9 cellular contexts compared by ENCODE assay signal in genomic region chr12:49838973-49839633, GRCh38. TPM values are rescaled to one million over a fixed set of nuclear protein-coding genes. Genes with fewer than 3 reads are reported as not detected.
DNase-seq lines count a peak whose midpoint lies in the region; ATAC-seq and TF ChIP-seq lines count a peak whose summit lies in the region.
"Had no signal": no experiment of that assay in that cellular context is flagged by ENCODE, and none has a peak within 500 bp of the region (broad histone marks: within the 10 kb centered on the region; RNA-seq: fewer than 3 reads in every experiment).

No MANE protein-coding gene starts in this region.

- POLR2A ChIA-PET in activated CD4-positive, alpha-beta T cell treated with anti-CD3 and anti-CD28 coated beads for 36 hours (lab: Charles Lee), result interaction anchor here (0.5 to 1.0 kb wide), 3 partner anchors 11 to 190 kb away, joined by 3 to 4 read pairs (median 3); partner anchors contain the start of gene NCKAP5L
- POLR2A ChIA-PET in T-cell (lab: Charles Lee), result interaction anchor here (0.6 to 0.7 kb wide), 2 partner anchors 128 to 152 kb away, joined by 3 to 5 read pairs; no protein-coding TSS in a partner anchor

- no peak overlapping the region for H3K27ac Mint-ChIP-seq in activated CD4-positive, alpha-beta T cell treated with anti-CD3 and anti-CD28 coated beads for 36 hours
- H3K27ac Mint-ChIP-seq in T-cell, result no peak overlapping the region
- H3K27ac Mint-ChIP-seq: activated naive CD8-positive, alpha-beta T cell had no signal

- TF ChIP-seq POLR2A in esophagus squamous epithelium (IDR thresholded peaks at IDR 0.05) (no peak), prostate gland (IDR thresholded peaks at IDR 0.05) (no peak)

- H3K4me1 ChIP-seq in esophagus squamous epithelium (peaks cover 10 to 25% (median 14%) of the 10 kb centered on the region in 3 donors), prostate gland (replicated peaks) (no peaks in the 10 kb centered on the region)

- peaks cover 0 to 11% (median 0%) of the 10 kb centered on the region in 3 donors for H3K36me3 ChIP-seq in esophagus squamous epithelium
- no peaks in the 10 kb centered on the region for H3K36me3 ChIP-seq in prostate gland

- peaks cover 23% of the 10 kb centered on the region for H3K4me1 Mint-ChIP-seq in activated CD4-positive, alpha-beta T cell treated with anti-CD3 and anti-CD28 coated beads for 36 hours
- H3K4me1 Mint-ChIP-seq in T-cell, result peaks cover 28 to 35% (median 32%) of the 10 kb centered on the region in 3 donors

- peak in 5 of 6 experiments; percentile 33 to 67 (median 50) for TF ChIP-seq CTCF in esophagus squamous epithelium (IDR thresholded peaks at IDR 0.05)
- peak in 3 of 4 experiments; percentile 17 to 61 (median 52) for TF ChIP-seq CTCF in prostate gland (IDR thresholded peaks at IDR 0.05)

- no peaks in the 10 kb centered on the region for H3K27me3 Mint-ChIP-seq in activated CD4-positive, alpha-beta T cell treated with anti-CD3 and anti-CD28 coated beads for 36 hours
- no peaks in the 10 kb centered on the region for H3K27me3 Mint-ChIP-seq in T-cell
- H3K27me3 Mint-ChIP-seq: activated naive CD8-positive, alpha-beta T cell had no signal

- no peaks in the 10 kb centered on the region for H3K9me3 ChIP-seq in esophagus squamous epithelium
- H3K9me3 ChIP-seq in prostate gland, result no peaks in the 10 kb centered on the region

- peaks cover 1% of the 10 kb centered on the region for H3K36me3 Mint-ChIP-seq in activated CD4-positive, alpha-beta T cell treated with anti-CD3 and anti-CD28 coated beads for 36 hours (ENCODE audit: low read depth)
- peaks cover 3% of the 10 kb centered on the region for H3K36me3 Mint-ChIP-seq in T-cell
- H3K36me3 Mint-ChIP-seq: activated naive CD8-positive, alpha-beta T cell had no signal

- ATAC-seq in activated CD4-positive, alpha-beta T cell treated with anti-CD3 and anti-CD28 coated beads for 36 hours, result no peak
- ATAC-seq in T-cell (replicated peaks in 1 of 4) (no peak), HG02981 (IDR thresholded peaks at IDR 0.05; ENCODE audit: unreplicated experiment) (no peak)

- WGBS in esophagus squamous epithelium, 2 donors, result 44% methylated on average over 3 of the region's 3 CpGs
- WGBS in prostate gland, result 60% methylated on average over 3 of the region's 3 CpGs

- intact Hi-C loops in activated CD4-positive, alpha-beta T cell treated with anti-CD3 and anti-CD28 coated beads for 36 hours (cut with DNase I, micrococcal nuclease), result loop anchor here (1.0 to 2.0 kb wide), 2 partner anchors 63 to 194 kb away; no protein-coding TSS in a partner anchor
- intact Hi-C loops in esophagus squamous epithelium (cut with DNase I) (loop anchor here (5.0 kb wide), 1 partner anchor 62 kb away; no protein-coding TSS in a partner anchor), prostate gland (cut with DNase I) (loop anchor here (5.0 kb wide), 1 partner anchor 62 kb away; no protein-coding TSS in a partner anchor), posterior cingulate gyrus (cut with DNase I) (loop anchor here (1.0 kb wide), 1 partner anchor 63 kb away; no protein-coding TSS in a partner anchor)

- no peak overlapping the region for H3K4me3 ChIP-seq in esophagus squamous epithelium
- no peak overlapping the region for H3K4me3 ChIP-seq in prostate gland

- H3K27ac ChIP-seq in esophagus squamous epithelium, result no peak overlapping the region
- no peak overlapping the region for H3K27ac ChIP-seq in prostate gland

- peak; percentile 50 for DNase-seq in activated CD4-positive, alpha-beta T cell treated with anti-CD3 and anti-CD28 coated beads for 36 hours
- no peak for DNase-seq in activated CD4-positive, alpha-beta T cell treated with anti-CD3 and anti-CD28 coated beads for 1 hour
- peak; percentile 45 for DNase-seq in HuH-7.5 (ENCODE audit: low spot score)
- DNase-seq in T-cell, result peak in 20 of 34 experiments; percentile 15 to 56 (median 31)
- no peak for DNase-seq in esophagus squamous epithelium (lab: John Stamatoyannopoulos, UW)
- DNase-seq in prostate gland (ENCODE audit: low spot score), result no peak
- DNase-seq in posterior cingulate gyrus, result no peak

- no peaks in the 10 kb centered on the region for H3K9me3 Mint-ChIP-seq in activated CD4-positive, alpha-beta T cell treated with anti-CD3 and anti-CD28 coated beads for 36 hours (ENCODE audit: low read depth)
- H3K9me3 Mint-ChIP-seq in T-cell, result no peaks in the 10 kb centered on the region

- H3K27me3 ChIP-seq in esophagus squamous epithelium (no peaks in the 10 kb centered on the region), prostate gland (replicated peaks; ENCODE audit: insufficient read depth) (no peaks in the 10 kb centered on the region)

- no peak overlapping the region for H3K4me3 Mint-ChIP-seq in activated CD4-positive, alpha-beta T cell treated with anti-CD3 and anti-CD28 coated beads for 36 hours
- no peak overlapping the region for H3K4me3 Mint-ChIP-seq in T-cell
- H3K4me3 Mint-ChIP-seq: activated naive CD8-positive, alpha-beta T cell had no signal

- CTCF ChIA-PET in activated CD4-positive, alpha-beta T cell treated with anti-CD3 and anti-CD28 coated beads for 36 hours (lab: Charles Lee), result interaction anchor here (0.6 to 4.8 kb wide), 26 partner anchors 10 to 273 kb away, joined by 3 to 44 read pairs (median 4); partner anchors contain the start of genes COX14, NCKAP5L and TMBIM6
- CTCF ChIA-PET in T-cell (lab: Charles Lee), result interaction anchor here (0.6 to 2.3 kb wide), 13 partner anchors 9 to 217 kb away, joined by 3 to 20 read pairs (median 3); partner anchors contain the start of genes NCKAP5L (in 1 of the 2) and TMBIM6 (in 1 of the 2)

RNA-seq across cellular contexts. Expression of gene BCDIN3D, which starts 3.8 kb away (rescaled TPM):
- total RNA-seq in activated CD4-positive, alpha-beta T cell treated with anti-CD3 and anti-CD28 coated beads for 36 hours, result 1 to 10 TPM; 5.5 to 5.6 TPM
- 10 to 100 TPM in 3 of 5 donors, 1 to 10 TPM in 2; 4.7 to 12.8 (median 12.3) TPM for total RNA-seq in T-cell
- total RNA-seq in esophagus squamous epithelium, result 1 to 10 TPM; 2.5 to 4.8 (median 3.0) TPM
- total RNA-seq in prostate gland, result 1 to 10 TPM; 3.0 to 8.0 TPM

RNA-seq across cellular contexts. Expression of gene NCKAP5L, which starts 10.9 kb away (rescaled TPM):
- 1 to 10 TPM; 4.3 to 4.5 TPM for total RNA-seq in activated CD4-positive, alpha-beta T cell treated with anti-CD3 and anti-CD28 coated beads for 36 hours
- 10 to 100 TPM; 11.1 to 12.9 (median 12.6) TPM for total RNA-seq in T-cell
- 10 to 100 TPM in 1 of 4 donors, 1 to 10 TPM in 3; 3.2 to 10.5 (median 8.0) TPM for total RNA-seq in esophagus squamous epithelium
- total RNA-seq in prostate gland, result 10 to 100 TPM; 17.3 to 63.1 TPM

Comparison
In these comparisons a context has a peak if more than half of its experiments do, and no peak if none do; other contexts are left out.
1. DNase-seq: peak in activated CD4-positive, alpha-beta T cell treated with anti-CD3 and anti-CD28 coated beads for 36 hours (single experiment), HuH-7.5 (single experiment) and T-cell (20 of 34); none in activated CD4-positive, alpha-beta T cell treated with anti-CD3 and anti-CD28 coated beads for 1 hour (single experiment), esophagus squamous epithelium (single experiment), prostate gland (single experiment) and posterior cingulate gyrus (0 of 10).